In genomic region chr5:172107606-172108005, GRCh38 we compare ENCODE assay signal across 8 cellular contexts.
DNase-seq lines count a peak whose midpoint lies in the region; ATAC-seq and TF ChIP-seq lines count a peak whose summit lies in the region.

No MANE protein-coding gene starts in this region.

- peak overlapping the region; percentile 45; the same call in 1 of the 2 replicates for H3K27ac ChIP-seq in Karpas-422 (ENCODE audit: low read length)
- H3K27ac ChIP-seq in breast epithelium = no peak overlapping the region
- no peak overlapping the region for H3K27ac ChIP-seq in ovary

- H3K4me1 Mint-ChIP-seq in mesothelial cell of epicardium = peaks cover 54% of the 10 kb centered on the region

- 6 to 12% (median 8%) methylated on average over 13 of the region's 13 CpGs for WGBS in ovary, 3 donors

- H3K4me3 ChIP-seq in Karpas-422 (ENCODE audit: low read length) = no peak overlapping the region
- peak overlapping the region in 2 of 3 donors; percentile 43 to 60 for H3K4me3 ChIP-seq in breast epithelium
- no peak overlapping the region for H3K4me3 ChIP-seq in ovary

- no peaks in the 10 kb centered on the region for H4K20me1 ChIP-seq in Karpas-422 (ENCODE audit: insufficient read depth, low read depth, low read length)

- no peaks in the 10 kb centered on the region for H3K9me3 Mint-ChIP-seq in mesothelial cell of epicardium

- H3K27ac Mint-ChIP-seq in mesothelial cell of epicardium = peak overlapping the region; percentile 78

- no peak for TF ChIP-seq POLR2A in breast epithelium (IDR thresholded peaks at IDR 0.05)
- no peak for TF ChIP-seq POLR2A in ovary (IDR thresholded peaks at IDR 0.05)

- DNase-seq in AG09319 (ENCODE audit: extremely low read depth, low read depth) (peak; percentile 39), Karpas-422 (no peak), breast epithelium (ENCODE audit: low spot score in 2 of 2) (no peak), mesothelial cell of epicardium (ENCODE audit: low spot score in 2 of 2, unreplicated experiment in 2 of 2) (peak in 1 of 2 experiments; percentile 49), GM10266 (ENCODE audit: extremely low spot score) (no peak), ovary (no peak)

- H3K4me1 ChIP-seq in Karpas-422 (ENCODE audit: low read length) = peaks cover 38% of the 10 kb centered on the region
- peaks cover 3 to 7% of the 10 kb centered on the region in 2 donors for H3K4me1 ChIP-seq in breast epithelium
- peaks cover 6% of the 10 kb centered on the region for H3K4me1 ChIP-seq in ovary (ENCODE audit: insufficient read depth)

- no peak for TF ChIP-seq EP300 in ovary (IDR thresholded peaks at IDR 0.05)

- H3K27me3 Mint-ChIP-seq in mesothelial cell of epicardium (ENCODE audit: low read depth) = no peaks in the 10 kb centered on the region

- peak overlapping the region; percentile 65 for H3K4me3 Mint-ChIP-seq in mesothelial cell of epicardium

- H3K36me3 Mint-ChIP-seq in mesothelial cell of epicardium = no peaks in the 10 kb centered on the region

- no peaks in the 10 kb centered on the region for H3K9me2 ChIP-seq in Karpas-422 (replicated peaks; ENCODE audit: insufficient read depth, low read length)

- H3K36me3 ChIP-seq in Karpas-422 (ENCODE audit: insufficient read depth, low read length) = no peaks in the 10 kb centered on the region
- H3K36me3 ChIP-seq in breast epithelium = no peaks in the 10 kb centered on the region
- H3K36me3 ChIP-seq in ovary = no peaks in the 10 kb centered on the region

- no peak; the same call in 1 of the 2 replicates for TF ChIP-seq CTCF in AG09319 (IDR thresholded peaks at IDR 0.05; ENCODE audit: low read depth, low read length)
- no peak for TF ChIP-seq CTCF in breast epithelium (IDR thresholded peaks at IDR 0.05)
- TF ChIP-seq CTCF in mesothelial cell of epicardium (IDR thresholded peaks at IDR 0.05; ENCODE audit: unreplicated experiment) = no peak
- TF ChIP-seq CTCF in GM10266 (IDR thresholded peaks at IDR 0.05; ENCODE audit: control insufficient read depth, insufficient read depth, low read depth, missing control alignments) = no peak
- TF ChIP-seq CTCF in ovary (IDR thresholded peaks at IDR 0.05) = no peak

- ATAC-seq in GM21526 (IDR thresholded peaks at IDR 0.05; ENCODE audit: low FRiP score, unreplicated experiment) = no peak
- ATAC-seq in GM18858 (IDR thresholded peaks at IDR 0.05; ENCODE audit: unreplicated experiment) = no peak

- H3K9me3 ChIP-seq in Karpas-422 (ENCODE audit: low read length) (no peaks in the 10 kb centered on the region), breast epithelium (no peaks in the 10 kb centered on the region), ovary (no peaks in the 10 kb centered on the region)

- H3K9ac ChIP-seq in Karpas-422 (ENCODE audit: low read length) = no peak overlapping the region

- intact Hi-C loops in breast epithelium (cut with DNase I; ENCODE audit: low total_unique reads) = loop anchor here (10.0 kb wide), 2 partner anchors 77 to 587 kb away; partner anchors contain the start of gene STK10
- intact Hi-C loops in ovary (cut with DNase I) = loop anchor here (2.0 to 10.0 kb wide), 7 partner anchors 80 to 850 kb away; partner anchors contain the start of genes STK10 (in 3 of the 4) and RPL26L1 (in 1 of the 4)

- no peaks in the 10 kb centered on the region for H3K27me3 ChIP-seq in Karpas-422 (ENCODE audit: low read length)
- no peaks in the 10 kb centered on the region for H3K27me3 ChIP-seq in breast epithelium
- no peaks in the 10 kb centered on the region for H3K27me3 ChIP-seq in ovary

- H3K79me2 ChIP-seq in Karpas-422 (ENCODE audit: low read length) = peaks cover 9% of the 10 kb centered on the region

- H3K4me2 ChIP-seq in Karpas-422 (ENCODE audit: low read depth, low read length, poor library complexity, severe bottlenecking) = peak overlapping the region; percentile 60

- no peak overlapping the region for H2AFZ ChIP-seq in Karpas-422 (ENCODE audit: low read length)

Comparison
In these comparisons a context has a peak if more than half of its experiments do, and no peak if none do; other contexts are left out.
1. H3K4me3 ChIP-seq: peak in breast epithelium (2 of 3); none in Karpas-422 (single experiment) and ovary (single experiment).